31 cellular contexts compared by ENCODE assay signal in genomic region chr16:16778322-16778721, GRCh38.
"Had no signal": no experiment of that assay in that cellular context is flagged by ENCODE, and none has a peak within 500 bp of the region (broad histone marks: within the 10 kb centered on the region; RNA-seq: fewer than 3 reads in every experiment).

No MANE protein-coding gene starts in this region.

- H3K36me3 ChIP-seq: brain microvascular endothelial cell, neural progenitor cell, suprapubic skin, tibial artery, upper lobe of right lung had no signal

- H3K4me3 ChIP-seq: neural progenitor cell, psoas muscle, smooth muscle cell, suprapubic skin, tibial artery, upper lobe of right lung had no signal

- H3K4me1 ChIP-seq: parathyroid adenoma, psoas muscle, suprapubic skin, tibial artery, upper lobe of right lung had no signal

- H3K27ac ChIP-seq: brain microvascular endothelial cell, neural progenitor cell, parathyroid adenoma, psoas muscle, suprapubic skin, tibial artery, upper lobe of right lung had no signal

- H3K36me3 Mint-ChIP-seq: activated naive CD4-positive, alpha-beta T cell treated with anti-CD3 and anti-CD28 coated beads, Interleukin-2, amount 10 ng/mL, durations not matched to agents 7 days and 5 days; immature natural killer cell; memory B cell; naive thymus-derived CD8-positive, alpha-beta T cell; neural progenitor cell; stimulated activated naive B cell treated with anti-CD40 and anti-IgM and Interleukin-4, amounts not matched to agents 10 μg/mL and 1 μg/mL and 100 μg/mL, for 72 hours had no signal

- H3K27me3 Mint-ChIP-seq: activated naive CD4-positive, alpha-beta T cell treated with anti-CD3 and anti-CD28 coated beads, Interleukin-2, amount 10 ng/mL, durations not matched to agents 7 days and 5 days had no signal

- H3K27me3 ChIP-seq: brain microvascular endothelial cell, neural progenitor cell, tibial artery had no signal

- H3K4me1 Mint-ChIP-seq: activated naive CD4-positive, alpha-beta T cell treated with anti-CD3 and anti-CD28 coated beads, Interleukin-2, amount 10 ng/mL, durations not matched to agents 7 days and 5 days; immature natural killer cell; memory B cell; naive thymus-derived CD8-positive, alpha-beta T cell; stimulated activated naive B cell treated with anti-CD40 and anti-IgM and Interleukin-4, amounts not matched to agents 10 μg/mL and 1 μg/mL and 100 μg/mL, for 72 hours had no signal

- DNase-seq: activated CD4-positive, alpha-beta T cell treated with anti-CD3 and anti-CD28 coated beads, Interleukin-2, amount 50 U/mL, for 1 hour; activated CD4-positive, CD25-positive, alpha-beta regulatory T cell treated with anti-CD3 and anti-CD28 coated beads, Interleukin-2, amount 50 U/mL, for 72 hours; activated CD8-positive, alpha-beta memory T cell treated with anti-CD3 and anti-CD28 coated beads, Interleukin-2, amount 50 U/mL, for 4 hours; activated effector memory CD4-positive, alpha-beta T cell treated with anti-CD3 and anti-CD28 coated beads, Interleukin-2, amount 50 U/mL, for 16 hours; activated naive CD4-positive, alpha-beta T cell treated with anti-CD3 and anti-CD28 coated beads, Interleukin-2, amount 10 ng/mL, durations not matched to agents 7 days and 5 days; activated T-cell treated with anti-CD3 and anti-CD28 coated beads, Interleukin-2, amount 50 U/mL, for 1 hour; amniotic stem cell; brain microvascular endothelial cell; cortex of kidney; head of caudate nucleus; hippocampal formation; immature natural killer cell; kidney; left colon; midbrain; naive thymus-derived CD8-positive, alpha-beta T cell; occipital lobe; psoas muscle; stimulated activated CD4-positive, alpha-beta T cell treated with anti-CD3 and anti-CD28 coated beads, Interleukin-1b, Interleukin-23, amount 100 ng/mL, for 48 hours; stimulated activated CD4-positive, alpha-beta T cell treated with anti-CD3 and anti-CD28 coated beads, Interleukin-4, amount 100 ng/mL, for 4 hours; stimulated activated CD8-positive, alpha-beta memory T cell treated with anti-CD3 and anti-CD28 coated beads, Interleukin-4, amount 100 ng/mL, for 48 hours; stimulated activated naive B cell treated with anti-CD40 and anti-IgM and Interleukin-4, amounts not matched to agents 10 μg/mL and 1 μg/mL and 100 μg/mL, for 72 hours; T-helper 2 cell; tibial artery; upper lobe of right lung had no signal

- H3K9me3 Mint-ChIP-seq: activated naive CD4-positive, alpha-beta T cell treated with anti-CD3 and anti-CD28 coated beads, Interleukin-2, amount 10 ng/mL, durations not matched to agents 7 days and 5 days; activated T-helper 1 cell treated with anti-CD3 and anti-CD28 coated beads, Interleukin-12 subunit alpha, Interleukin-12 subunit beta, Interleukin-2, Interleukin-4 antibody, amounts not matched to agents 30 ng/mL and 10 ng/mL and 1 ng/mL, durations not matched to agents 14 hours and 24 hours and 36 hours; immature natural killer cell; memory B cell; neural progenitor cell had no signal

- H3K9me3 ChIP-seq: psoas muscle, suprapubic skin, tibial artery, upper lobe of right lung had no signal

- H3K4me3 Mint-ChIP-seq: activated naive CD4-positive, alpha-beta T cell treated with anti-CD3 and anti-CD28 coated beads, Interleukin-2, amount 10 ng/mL, durations not matched to agents 7 days and 5 days; activated T-helper 1 cell treated with anti-CD3 and anti-CD28 coated beads, Interleukin-12 subunit alpha, Interleukin-12 subunit beta, Interleukin-2, Interleukin-4 antibody, amounts not matched to agents 30 ng/mL and 10 ng/mL and 1 ng/mL, durations not matched to agents 14 hours and 24 hours and 36 hours; immature natural killer cell; memory B cell; naive thymus-derived CD8-positive, alpha-beta T cell; neural progenitor cell; stimulated activated naive B cell treated with anti-CD40 and anti-IgM and Interleukin-4, amounts not matched to agents 10 μg/mL and 1 μg/mL and 100 μg/mL, for 72 hours had no signal

- ATAC-seq: left colon; naive thymus-derived CD8-positive, alpha-beta T cell; psoas muscle; stimulated activated naive B cell treated with anti-CD40 and anti-IgM and Interleukin-4, amounts not matched to agents 10 μg/mL and 1 μg/mL and 100 μg/mL, for 72 hours; upper lobe of right lung had no signal

- H3K27ac Mint-ChIP-seq: activated naive CD4-positive, alpha-beta T cell treated with anti-CD3 and anti-CD28 coated beads, Interleukin-2, amount 10 ng/mL, durations not matched to agents 7 days and 5 days; activated T-helper 1 cell treated with anti-CD3 and anti-CD28 coated beads, Interleukin-12 subunit alpha, Interleukin-12 subunit beta, Interleukin-2, Interleukin-4 antibody, amounts not matched to agents 30 ng/mL and 10 ng/mL and 1 ng/mL, durations not matched to agents 14 hours and 24 hours and 36 hours; immature natural killer cell; memory B cell; neural progenitor cell; stimulated activated naive B cell treated with anti-CD40 and anti-IgM and Interleukin-4, amounts not matched to agents 10 μg/mL and 1 μg/mL and 100 μg/mL, for 72 hours had no signal
